In the genomic region with DNA sequence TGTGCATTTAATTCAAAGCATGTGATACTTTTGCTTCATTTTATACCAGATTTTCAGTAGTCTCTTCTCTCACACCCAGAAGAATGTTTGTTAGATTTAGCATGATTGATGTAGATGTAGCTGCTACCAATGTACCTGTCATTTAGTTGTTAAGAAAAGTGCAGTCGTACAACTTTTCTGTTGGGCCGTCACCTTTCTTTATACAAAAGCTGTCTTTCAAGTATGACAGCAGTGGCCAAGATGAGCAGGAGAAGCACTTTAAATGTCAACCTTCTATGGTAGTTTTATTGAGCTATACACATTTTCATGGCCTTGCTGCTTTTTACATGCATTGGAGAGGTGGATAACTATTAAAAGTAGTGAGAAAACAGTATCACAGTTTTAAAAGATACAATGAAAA, we compare ENCODE assay signal across 28 cellular contexts.
DNase-seq lines count a peak whose midpoint lies in the region; TF ChIP-seq lines count a peak whose summit lies in the region.
"Had no signal": no experiment of that assay in that cellular context is flagged by ENCODE, and none has a peak within 500 bp of the region (broad histone marks: within the 10 kb centered on the region; RNA-seq: fewer than 3 reads in every experiment).

No MANE protein-coding gene starts in this region.

- no peak overlapping the region for H4K8ac ChIP-seq in mesenchymal stem cell (ENCODE audit: low read length)

- H3K4me1 ChIP-seq in mesenchymal stem cell (ENCODE audit: control insufficient read depth, insufficient read depth, low read depth, low read length) = no peaks in the 10 kb centered on the region
- H3K4me1 ChIP-seq: A549; BE2C; BLaER1; BLaER1 treated with 17β-estradiol and CSF1 and Interleukin-3, amounts not matched to agents 10 nM and 100 nM; Caco-2 had no signal

- no peaks in the 10 kb centered on the region for H3K27me3 ChIP-seq in mesenchymal stem cell (ENCODE audit: control insufficient read depth in 1 of 2, insufficient read depth in 1 of 2, low read length in 2 of 2)
- no peaks in the 10 kb centered on the region for H3K27me3 ChIP-seq in neural cell (ENCODE audit: insufficient read depth, low read depth, low read length)
- H3K27me3 ChIP-seq: BE2C; BLaER1; BLaER1 treated with 17β-estradiol and CSF1 and Interleukin-3, amounts not matched to agents 10 nM and 100 nM had no signal

- no peak overlapping the region for H3K23ac ChIP-seq in mesenchymal stem cell (ENCODE audit: low read length in 2 of 2)

- H3K4me2 ChIP-seq in mesenchymal stem cell (ENCODE audit: low read length, poor library complexity, severe bottlenecking) (no peak overlapping the region), neural cell (ENCODE audit: low read length) (peak overlapping the region; percentile 16)
- H3K4me2 ChIP-seq: A549; BLaER1; BLaER1 treated with 17β-estradiol and CSF1 and Interleukin-3, amounts not matched to agents 10 nM and 100 nM had no signal

- H3K36me3 ChIP-seq in mesenchymal stem cell (ENCODE audit: control insufficient read depth in 1 of 2, insufficient read depth in 2 of 2, low read depth in 1 of 2, low read length in 2 of 2) (no peaks in the 10 kb centered on the region), neural cell (ENCODE audit: insufficient read depth, low read length) (no peaks in the 10 kb centered on the region)
- H3K36me3 ChIP-seq: BE2C; BLaER1; BLaER1 treated with 17β-estradiol and CSF1 and Interleukin-3, amounts not matched to agents 10 nM and 100 nM had no signal

- H3K9ac ChIP-seq in mesenchymal stem cell (ENCODE audit: low read length) = no peak overlapping the region
- H3K9ac ChIP-seq in neural cell (ENCODE audit: low read length) = no peak overlapping the region
- H3K9ac ChIP-seq: BLaER1; BLaER1 treated with 17β-estradiol and CSF1 and Interleukin-3, amounts not matched to agents 10 nM and 100 nM had no signal

- no peak overlapping the region for H2BK12ac ChIP-seq in mesenchymal stem cell (ENCODE audit: low read length in 2 of 2)

- H3K9me3 ChIP-seq in mesenchymal stem cell (ENCODE audit: control insufficient read depth, low read length) (peaks cover 10% of the 10 kb centered on the region), neural cell (ENCODE audit: low read length) (no peaks in the 10 kb centered on the region)
- H3K9me3 ChIP-seq: A549; BE2C; BLaER1; BLaER1 treated with 17β-estradiol and CSF1 and Interleukin-3, amounts not matched to agents 10 nM and 100 nM; Caco-2 had no signal

- H3K79me1 ChIP-seq in mesenchymal stem cell (replicated peaks; ENCODE audit: low read length, poor library complexity, severe bottlenecking) = no peaks in the 10 kb centered on the region

- peak; percentile 98 for TF ChIP-seq EP300 in neural cell (conservative IDR thresholded peaks at IDR 0.05; ENCODE audit: poor library complexity, severe bottlenecking)

- H2BK5ac ChIP-seq in mesenchymal stem cell (ENCODE audit: low read depth, low read length, poor library complexity, severe bottlenecking) = no peak overlapping the region

- H3K14ac ChIP-seq in mesenchymal stem cell (ENCODE audit: low read length in 2 of 2) = no peak overlapping the region

- no peak overlapping the region for H3K4me3 ChIP-seq in mesenchymal stem cell (ENCODE audit: insufficient read depth in 1 of 2, low read depth in 1 of 2, low read length in 2 of 2)
- no peak overlapping the region for H3K4me3 ChIP-seq in neural cell (ENCODE audit: low read length)
- H3K4me3 ChIP-seq: A549; BLaER1; BLaER1 treated with 17β-estradiol and CSF1 and Interleukin-3, amounts not matched to agents 10 nM and 100 nM had no signal

- no peaks in the 10 kb centered on the region for H3K79me2 ChIP-seq in neural cell (replicated peaks; ENCODE audit: insufficient read depth, low read length)

- no peak overlapping the region for H4K91ac ChIP-seq in mesenchymal stem cell (ENCODE audit: low read length)

- no peaks in the 10 kb centered on the region for H3F3A ChIP-seq in neural cell (ENCODE audit: insufficient read depth, low read length, poor library complexity, severe bottlenecking)

- 91% methylated on average over 2 of the region's 2 CpGs for WGBS in mesenchymal stem cell

- H4K20me1 ChIP-seq in neural cell (ENCODE audit: insufficient read depth) = no peaks in the 10 kb centered on the region
- H4K20me1 ChIP-seq: BLaER1; BLaER1 treated with 17β-estradiol and CSF1 and Interleukin-3, amounts not matched to agents 10 nM and 100 nM had no signal

- no peak overlapping the region for H2AK5ac ChIP-seq in mesenchymal stem cell (ENCODE audit: low read length, severe bottlenecking)

- no peak for TF ChIP-seq RAD21 in neural cell (conservative IDR thresholded peaks at IDR 0.05)

- TF ChIP-seq CTCF in neural cell (IDR thresholded peaks at IDR 0.05; ENCODE audit: poor library complexity, severe bottlenecking) = no peak

- peak overlapping the region; percentile 5 for H2BK120ac ChIP-seq in mesenchymal stem cell (ENCODE audit: low read depth, low read length)

- no peak overlapping the region for H3K18ac ChIP-seq in mesenchymal stem cell (ENCODE audit: low read depth in 1 of 2, low read length in 2 of 2)

- no peaks in the 10 kb centered on the region for H3K9me2 ChIP-seq in neural cell (ENCODE audit: insufficient read depth, low read length)

- H2AFZ ChIP-seq in mesenchymal stem cell (ENCODE audit: low read depth, low read length) = no peak overlapping the region
- no peak overlapping the region for H2AFZ ChIP-seq in neural cell (ENCODE audit: low read depth, low read length)

- no peak overlapping the region for H2BK15ac ChIP-seq in mesenchymal stem cell (ENCODE audit: low read depth, poor library complexity, severe bottlenecking)

- DNase-seq in mesenchymal stem cell = no peak
- no peak for DNase-seq in NCI-H2227 treated with DMSO at 0.1 percent for 48 hours (lab: John Stamatoyannopoulos, UW)
- DNase-seq in T1000 (lab: John Stamatoyannopoulos, UW) = no peak
- DNase-seq: 8988T; ACHN; AML-193; BE2C; C1 segment of cervical spinal cord; Caco-2; Calu3; CD4-positive, alpha-beta T cell; CD4-positive, CD25-positive, alpha-beta regulatory T cell; CD8-positive, alpha-beta memory T cell; CD8-positive, alpha-beta T cell; COR-L47; DMS 273 treated with DMSO at 0.1 percent for 48 hours; DMS153; DMS53; DMS79; DMS79 treated with DMSO at 0.1 percent for 48 hours; DND-41; EL had no signal

- no peak overlapping the region for H3K4ac ChIP-seq in mesenchymal stem cell (ENCODE audit: low read depth in 1 of 2, low read length in 2 of 2)

- H3K27ac ChIP-seq in mesenchymal stem cell (ENCODE audit: low read length, poor library complexity, severe bottlenecking) = no peak overlapping the region
- peak overlapping the region; percentile 14 for H3K27ac ChIP-seq in neural cell (ENCODE audit: low read length)
- H3K27ac ChIP-seq: 22Rv1; A549; BLaER1; BLaER1 treated with 17β-estradiol and CSF1 and Interleukin-3, amounts not matched to agents 10 nM and 100 nM; C4-2B had no signal

TF ChIP-seq in neural cell, 6 proteins besides CTCF, POLR2A, EP300 and RAD21:
- TF ChIP-seq TAF1 (IDR thresholded peaks at IDR 0.05; ENCODE audit: low read depth) (no peak), POLR2AphosphoS5 (IDR thresholded peaks at IDR 0.05) (peak; percentile 85)
